8 cellular contexts compared by ENCODE assay signal in the genomic region with DNA sequence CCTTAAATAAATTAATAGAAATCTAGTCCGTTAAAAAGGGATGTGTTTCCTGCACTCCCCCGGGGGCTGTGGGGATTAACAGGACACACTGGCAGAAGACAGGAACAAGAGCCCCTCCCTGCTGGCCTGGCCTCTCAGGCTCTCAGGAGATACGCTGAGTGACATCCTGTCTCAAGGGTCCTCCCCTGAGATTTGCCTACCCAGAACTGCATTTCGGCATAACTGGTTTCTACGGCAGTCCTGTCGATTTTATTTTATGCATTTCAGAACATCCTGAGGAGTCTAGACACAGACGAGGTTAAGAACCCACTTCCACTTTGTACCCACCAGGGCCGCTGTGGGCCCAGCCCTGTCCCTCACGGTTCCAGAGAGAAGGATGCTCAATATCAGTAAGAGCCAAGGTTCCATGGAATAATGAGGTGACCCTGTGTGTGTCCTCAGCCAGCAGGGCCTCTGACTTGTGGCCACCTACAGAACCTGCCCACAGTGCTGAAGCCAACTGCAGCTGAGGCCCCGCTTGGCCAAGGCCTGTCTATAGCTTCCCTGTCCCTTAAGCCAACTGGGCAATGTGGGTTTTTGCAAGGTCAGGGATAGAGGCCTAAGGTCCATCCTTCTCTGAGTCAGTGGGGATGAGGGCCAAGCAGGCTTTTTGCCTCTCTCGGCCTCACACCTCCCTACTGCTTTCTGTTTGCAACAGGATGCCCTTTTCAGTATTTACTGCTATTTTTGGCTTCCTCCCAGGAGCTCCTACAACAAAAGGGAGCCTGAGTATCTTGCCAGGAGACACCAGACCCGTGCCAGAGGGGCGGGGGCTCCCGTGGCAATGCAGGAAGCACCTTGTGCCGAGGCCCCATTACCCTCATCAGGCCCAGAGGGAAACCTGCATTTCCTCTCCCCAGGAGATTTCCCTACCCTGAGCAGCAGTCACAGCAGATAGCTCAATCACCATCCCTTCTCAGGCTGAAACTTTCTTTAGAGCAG. TPM values are rescaled to one million over a fixed set of nuclear protein-coding genes. Genes with fewer than 3 reads are reported as not detected.
A peak's percentile ranks its signal among the peaks of the same experiment; 100 is the strongest.
DNase-seq lines count a peak whose midpoint lies in the region; ATAC-seq and TF ChIP-seq lines count a peak whose summit lies in the region.

No MANE protein-coding gene starts in this region.

- H3K36me3 Mint-ChIP-seq in activated naive CD4-positive, alpha-beta T cell treated with anti-CD3 and anti-CD28 coated beads, Interleukin-2, amount 10 ng/mL, durations not matched to agents 7 days and 5 days: peaks cover 62% of the 10 kb centered on the region

- peaks cover 0 to 48% (median 0%) of the 10 kb centered on the region in 3 donors for H3K36me3 ChIP-seq in Peyer's patch
- peaks cover 10 to 27% of the 10 kb centered on the region in 2 donors for H3K36me3 ChIP-seq in muscle layer of duodenum (ENCODE audit: control insufficient read depth in 1 of 2, insufficient read depth in 2 of 2, low read length in 2 of 2)

- H3K4me1 Mint-ChIP-seq in activated naive CD4-positive, alpha-beta T cell treated with anti-CD3 and anti-CD28 coated beads, Interleukin-2, amount 10 ng/mL, durations not matched to agents 7 days and 5 days: peaks cover 82% of the 10 kb centered on the region

- in situ Hi-C loops in ACHN (cut with HindIII; ENCODE audit: low pct_ligation_motif_present, low pct_unique_long_range_greater_than_20kb, low sequenced_read_pairs): no loop called here

- peak overlapping the region; percentile 40 to 82 (median 62) for H3K27ac ChIP-seq in Peyer's patch
- peak overlapping the region; percentile 63 for H3K27ac ChIP-seq in cingulate gyrus (ENCODE audit: low read depth, low read length)
- H3K27ac ChIP-seq in muscle layer of duodenum (ENCODE audit: low read length): peak overlapping the region; percentile 39

- H3K27me3 Mint-ChIP-seq in activated naive CD4-positive, alpha-beta T cell treated with anti-CD3 and anti-CD28 coated beads, Interleukin-2, amount 10 ng/mL, durations not matched to agents 7 days and 5 days: no peaks in the 10 kb centered on the region

- no peak for TF ChIP-seq POLR2A in Peyer's patch (IDR thresholded peaks at IDR 0.05)

- H3K4me3 ChIP-seq in Peyer's patch (no peak overlapping the region), muscle layer of duodenum (ENCODE audit: low read depth in 1 of 2, low read length in 2 of 2) (no peak overlapping the region)

- TF ChIP-seq CTCF in Peyer's patch (IDR thresholded peaks at IDR 0.05): no peak

- no peak for ATAC-seq in GM21515 (IDR thresholded peaks at IDR 0.05; ENCODE audit: unreplicated experiment)

- H3K9me3 ChIP-seq in Peyer's patch (no peaks in the 10 kb centered on the region), muscle layer of duodenum (ENCODE audit: control insufficient read depth in 1 of 2, low read length in 2 of 2) (no peaks in the 10 kb centered on the region)

- peak; percentile 64 for DNase-seq in activated naive CD4-positive, alpha-beta T cell treated with anti-CD3 and anti-CD28 coated beads, Interleukin-2, amount 10 ng/mL, durations not matched to agents 7 days and 5 days
- DNase-seq in activated naive CD4-positive, alpha-beta T cell treated with anti-CD3 and anti-CD28 coated beads, Interleukin-2, amount 50 U/mL, for 16 hours: no peak
- DNase-seq in Peyer's patch (peak; percentile 45 to 80 (median 80)), globus pallidus (ENCODE audit: low spot score) (no peak), ACHN (no peak)

- H3K9me3 Mint-ChIP-seq in activated naive CD4-positive, alpha-beta T cell treated with anti-CD3 and anti-CD28 coated beads, Interleukin-2, amount 10 ng/mL, durations not matched to agents 7 days and 5 days: no peaks in the 10 kb centered on the region

- H3K4me1 ChIP-seq in Peyer's patch (peaks cover 0 to 44% (median 16%) of the 10 kb centered on the region in 4 donors), muscle layer of duodenum (ENCODE audit: control insufficient read depth in 1 of 2, insufficient read depth in 2 of 2, low read length in 2 of 2) (peaks cover 4 to 51% of the 10 kb centered on the region in 2 donors)

- H3K4me3 Mint-ChIP-seq in activated naive CD4-positive, alpha-beta T cell treated with anti-CD3 and anti-CD28 coated beads, Interleukin-2, amount 10 ng/mL, durations not matched to agents 7 days and 5 days: peak overlapping the region; percentile 36

- peak overlapping the region; percentile 95 for H3K27ac Mint-ChIP-seq in activated naive CD4-positive, alpha-beta T cell treated with anti-CD3 and anti-CD28 coated beads, Interleukin-2, amount 10 ng/mL, durations not matched to agents 7 days and 5 days

- H3K27me3 ChIP-seq in Peyer's patch (no peaks in the 10 kb centered on the region), muscle layer of duodenum (ENCODE audit: low read depth, low read length) (no peaks in the 10 kb centered on the region)

- CTCF ChIA-PET in activated naive CD4-positive, alpha-beta T cell treated with anti-CD3 and anti-CD28 coated beads, Interleukin-2, amount 10 ng/mL, durations not matched to agents 7 days and 5 days (lab: Charles Lee): interaction anchor here (1.0 to 3.9 kb wide), 7 partner anchors 14 to 114 kb away, joined by 3 to 16 read pairs (median 4); partner anchors contain the start of gene UQCC2

RNA-seq across cellular contexts. Expression of gene UQCC2, which starts 14.7 kb away (rescaled TPM):
- 10 to 100 TPM in 1 of 4 donors, 1 to 10 TPM in 3; 4.6 to 19.6 (median 6.9) TPM for total RNA-seq in Peyer's patch

RNA-seq across cellular contexts. Expression of gene IP6K3, which starts 49.9 kb away (rescaled TPM):
- 1 to 10 TPM in 3 of 4 donors, under 1 TPM in 1; 0.88 to 5.8 (median 1.6) TPM for total RNA-seq in Peyer's patch

Comparison
In these comparisons a context has a peak if more than half of its experiments do, and no peak if none do; other contexts are left out.
1. DNase-seq: peak in activated naive CD4-positive, alpha-beta T cell treated with anti-CD3 and anti-CD28 coated beads, Interleukin-2, amount 10 ng/mL, durations not matched to agents 7 days and 5 days (single experiment) and Peyer's patch (3 of 3); none in activated naive CD4-positive, alpha-beta T cell treated with anti-CD3 and anti-CD28 coated beads, Interleukin-2, amount 50 U/mL, for 16 hours (single experiment), globus pallidus (single experiment) and ACHN (single experiment).
2. Peak in every context shown above with its lines, with median percentiles within 50 percentile points of each other: H3K27ac ChIP-seq.